In the genomic region with DNA sequence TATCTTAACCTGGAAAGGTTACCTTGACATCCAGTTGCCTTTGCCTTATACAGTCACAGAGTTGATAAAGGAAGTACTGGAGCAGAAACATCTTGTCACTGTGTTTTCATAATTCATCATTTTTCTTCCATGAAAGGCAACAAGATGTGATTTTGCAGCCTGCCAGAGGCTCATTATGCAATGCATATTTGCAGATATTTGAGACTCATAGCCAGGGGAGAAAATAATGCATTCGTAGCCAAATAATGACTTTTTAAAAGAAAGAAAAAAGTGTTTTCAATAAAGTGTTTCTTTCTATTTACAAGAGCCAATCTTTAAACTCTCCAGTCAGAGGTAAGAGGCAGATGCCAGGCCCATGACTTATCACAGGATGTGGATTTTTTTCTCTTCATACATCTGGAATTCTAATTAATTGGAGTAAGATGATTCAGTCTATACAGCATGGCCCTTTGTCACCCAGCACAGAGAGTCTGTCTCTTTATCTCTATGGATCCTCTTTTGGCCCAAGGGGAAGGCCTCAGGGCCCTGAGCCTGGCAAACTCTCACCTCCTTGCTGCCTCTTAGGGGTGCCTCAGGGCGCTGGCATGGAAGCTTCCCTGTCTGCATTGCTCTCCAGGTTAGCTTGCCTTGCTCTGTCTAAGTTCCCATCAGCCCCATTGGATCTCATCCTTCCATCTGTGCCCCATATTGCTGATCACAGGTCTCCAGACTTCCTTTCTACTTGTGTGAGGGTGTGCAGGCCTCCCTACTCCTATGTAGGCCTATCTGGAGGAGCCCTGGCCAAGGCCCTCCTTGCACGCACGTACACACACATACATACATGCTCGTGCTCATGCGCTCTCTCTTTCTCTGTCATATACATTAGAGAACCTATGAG, we compare ENCODE assay signal across 14 cellular contexts.
DNase-seq lines count a peak whose midpoint lies in the region; ATAC-seq and TF ChIP-seq lines count a peak whose summit lies in the region.
"Had no signal": no experiment of that assay in that cellular context is flagged by ENCODE, and none has a peak within 500 bp of the region (broad histone marks: within the 10 kb centered on the region; RNA-seq: fewer than 3 reads in every experiment).

No MANE protein-coding gene starts in this region.

- H3K9ac ChIP-seq in skeletal muscle tissue (ENCODE audit: low read depth in 1 of 3, low read length in 3 of 3): peak overlapping the region in 1 of 3 donors; percentile 8

- H3K4me1 ChIP-seq in gastroesophageal sphincter (peaks cover 2 to 40% (median 9%) of the 10 kb centered on the region in 3 donors), skeletal muscle tissue (ENCODE audit: control insufficient read depth in 3 of 3, insufficient read depth in 3 of 3, low read length in 3 of 3) (peaks cover 0 to 5% (median 0%) of the 10 kb centered on the region in 3 donors)

- H3K27ac Mint-ChIP-seq in activated T-cell treated with anti-CD3 and anti-CD28 coated beads, Interleukin-2, amount 50 U/mL, for 72 hours: no peak overlapping the region
- H3K27ac Mint-ChIP-seq: endodermal cell had no signal

- DNase-seq in GM04504 (ENCODE audit: low read depth) (peak; percentile 69), amniotic stem cell (lab: John Stamatoyannopoulos, UW) (peak; percentile 38), left lobe of liver (ENCODE audit: low spot score) (no peak)
- DNase-seq in activated T-cell treated with anti-CD3 and anti-CD28 coated beads, Interleukin-2, amount 50 U/mL, for 72 hours: no peak
- DNase-seq: DMS 273 treated with DMSO at 0.1 percent for 48 hours, endodermal cell, GOT3, MV-4-11, NCI-H82 had no signal

- no peak for TF ChIP-seq POLR2A in gastroesophageal sphincter (IDR thresholded peaks at IDR 0.05)

- WGBS in gastroesophageal sphincter (ENCODE audit: low coverage in 1 of 2), 2 donors: 12 to 76% methylated on average over 1 to 4 of the region's 6 CpGs

- no peaks in the 10 kb centered on the region for H3K36me3 Mint-ChIP-seq in activated T-cell treated with anti-CD3 and anti-CD28 coated beads, Interleukin-2, amount 50 U/mL, for 72 hours (ENCODE audit: insufficient read depth in 2 of 2)

- no peak overlapping the region for H3K4me3 ChIP-seq in gastroesophageal sphincter
- no peak overlapping the region for H3K4me3 ChIP-seq in skeletal muscle tissue (ENCODE audit: low read length in 3 of 3)
- H3K4me3 ChIP-seq: lung had no signal

- peaks cover 6 to 7% of the 10 kb centered on the region in 2 donors for H3K9me3 Mint-ChIP-seq in activated T-cell treated with anti-CD3 and anti-CD28 coated beads, Interleukin-2, amount 50 U/mL, for 72 hours

- ATAC-seq in gastroesophageal sphincter: peak; percentile 43
- ATAC-seq in activated T-cell treated with anti-CD3 and anti-CD28 coated beads, Interleukin-2, amount 50 U/mL, for 72 hours (replicated peaks in 1 of 2): no peak
- ATAC-seq in GM18867 (IDR thresholded peaks at IDR 0.05; ENCODE audit: unreplicated experiment): no peak
- no peak for ATAC-seq in left lobe of liver
- ATAC-seq in GM18502 (IDR thresholded peaks at IDR 0.05; ENCODE audit: poor library complexity, unreplicated experiment): no peak

- H3K4me1 Mint-ChIP-seq in activated T-cell treated with anti-CD3 and anti-CD28 coated beads, Interleukin-2, amount 50 U/mL, for 72 hours (ENCODE audit: low read depth): no peaks in the 10 kb centered on the region

- H3K27me3 ChIP-seq in gastroesophageal sphincter (no peaks in the 10 kb centered on the region), skeletal muscle tissue (ENCODE audit: control insufficient read depth in 3 of 3, insufficient read depth in 3 of 3, low read length in 3 of 3) (no peaks in the 10 kb centered on the region)

- TF ChIP-seq CTCF in gastroesophageal sphincter (IDR thresholded peaks at IDR 0.05): no peak

- H3K27me3 Mint-ChIP-seq in activated T-cell treated with anti-CD3 and anti-CD28 coated beads, Interleukin-2, amount 50 U/mL, for 72 hours (ENCODE audit: low read depth): peaks cover 9% of the 10 kb centered on the region

- no peak for TF ChIP-seq EP300 in gastroesophageal sphincter (IDR thresholded peaks at IDR 0.05)

- H3K4me3 Mint-ChIP-seq in activated T-cell treated with anti-CD3 and anti-CD28 coated beads, Interleukin-2, amount 50 U/mL, for 72 hours: no peak overlapping the region
- H3K4me3 Mint-ChIP-seq: endodermal cell had no signal

- peak overlapping the region; percentile 18 to 76 (median 73) for H3K27ac ChIP-seq in gastroesophageal sphincter
- H3K27ac ChIP-seq in skeletal muscle tissue (ENCODE audit: low read depth, low read length): peak overlapping the region; percentile 9

- H3K36me3 ChIP-seq in gastroesophageal sphincter (peaks cover 0 to 4% of the 10 kb centered on the region in 2 donors), skeletal muscle tissue (ENCODE audit: control insufficient read depth in 3 of 3, insufficient read depth in 3 of 3, low read length in 3 of 3) (peaks cover 0 to 2% (median 0%) of the 10 kb centered on the region in 3 donors)

- H3K9me3 ChIP-seq in gastroesophageal sphincter: no peaks in the 10 kb centered on the region
- no peaks in the 10 kb centered on the region for H3K9me3 ChIP-seq in skeletal muscle tissue (ENCODE audit: control insufficient read depth in 3 of 3, low read length in 3 of 3)

Comparison
In these comparisons a context has a peak if more than half of its experiments do, and no peak if none do; other contexts are left out.
1. DNase-seq: peak in GM04504 (single experiment) and amniotic stem cell (single experiment); none in activated T-cell treated with anti-CD3 and anti-CD28 coated beads, Interleukin-2, amount 50 U/mL, for 72 hours (0 of 2) and left lobe of liver (single experiment).